ENCODE assay signal across 33 cellular contexts in the genomic region with DNA sequence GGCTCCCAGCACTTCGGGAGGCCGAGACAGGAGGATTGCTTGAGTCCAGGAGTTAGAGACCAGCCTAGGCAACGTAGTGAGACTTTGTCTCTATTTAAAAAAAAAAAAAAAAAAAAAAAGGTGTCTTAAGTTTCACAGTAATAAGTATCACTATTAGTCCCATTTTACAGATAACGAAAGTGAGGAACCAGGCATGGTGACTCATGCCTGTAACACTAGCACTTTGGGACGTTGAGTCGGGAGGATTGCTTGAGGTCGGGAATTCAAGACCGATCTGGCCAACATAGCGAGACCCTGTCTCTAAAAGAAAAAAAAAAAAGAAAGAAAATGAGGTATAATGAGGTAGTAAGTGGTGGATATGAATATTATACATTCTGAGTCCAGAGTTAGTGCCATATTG. TPM values are rescaled to one million over a fixed set of nuclear protein-coding genes. Genes with fewer than 3 reads are reported as not detected.
"Had no signal": no experiment of that assay in that cellular context is flagged by ENCODE, and none has a peak within 500 bp of the region (broad histone marks: within the 10 kb centered on the region; RNA-seq: fewer than 3 reads in every experiment).

No MANE protein-coding gene starts in this region.

- H3K4me3 Mint-ChIP-seq: activated CD8-positive, alpha-beta T cell treated with anti-CD3 and anti-CD28 coated beads for 36 hours; activated naive CD8-positive, alpha-beta T cell; activated T-cell treated with anti-CD3 and anti-CD28 coated beads, Interleukin-2, amount 50 U/mL, for 4 hours; immature natural killer cell; mesothelial cell of epicardium; stimulated activated naive CD8-positive, alpha-beta T cell treated with anti-CD3 and anti-CD28 coated beads, Interleukin-15, Interleukin-2, amounts not matched to agents 100 ng/mL and 50 ng/mL, for 24 hours had no signal

- H3K27me3 Mint-ChIP-seq: activated CD8-positive, alpha-beta T cell treated with anti-CD3 and anti-CD28 coated beads for 36 hours; activated naive CD8-positive, alpha-beta T cell; naive B cell; stimulated activated naive CD8-positive, alpha-beta T cell treated with anti-CD3 and anti-CD28 coated beads, Interleukin-15, Interleukin-2, amounts not matched to agents 100 ng/mL and 50 ng/mL, for 24 hours had no signal

- H3K4me1 ChIP-seq: colonic mucosa had no signal

- ATAC-seq: activated CD8-positive, alpha-beta T cell treated with anti-CD3 and anti-CD28 coated beads for 36 hours; activated T-cell treated with anti-CD3 and anti-CD28 coated beads, Interleukin-2, amount 50 U/mL, for 4 hours; body of pancreas; left colon; right cardiac atrium had no signal

- FAIRE-seq: endometrium, kidney, TTC549, urothelium cell line had no signal

- H3K27ac ChIP-seq: body of pancreas, colonic mucosa, spleen, thoracic aorta, VCaP had no signal

- DNase-seq: activated CD4-positive, alpha-beta T cell treated with anti-CD3 and anti-CD28 coated beads for 1 hour; activated CD4-positive, alpha-beta T cell treated with anti-CD3 and anti-CD28 coated beads, Interleukin-2, amount 50 U/mL, for 1 hour; activated CD8-positive, alpha-beta T cell treated with anti-CD3 and anti-CD28 coated beads for 36 hours; activated effector memory CD4-positive, alpha-beta T cell treated with Interleukin-2 at 50 U/mL for 16 hours; activated naive CD4-positive, alpha-beta T cell treated with Interleukin-2 at 50 U/mL for 16 hours; activated T-cell treated with anti-CD3 and anti-CD28 coated beads, Interleukin-2, amount 50 U/mL, for 4 hours; aorta; body of pancreas; cerebellar nuclear complex; colonic mucosa; effector CD8-positive, alpha-beta T cell; head of caudate nucleus; hypothalamus; immature natural killer cell; kidney; left colon; mammary epithelial cell; naive B cell; nucleus accumbens; right cardiac atrium; spleen; trophoblast cell had no signal

- H3K9me3 ChIP-seq: body of pancreas, colonic mucosa, spleen, thoracic aorta had no signal

- H3K27ac Mint-ChIP-seq: activated CD8-positive, alpha-beta T cell treated with anti-CD3 and anti-CD28 coated beads for 36 hours; activated naive CD8-positive, alpha-beta T cell; immature natural killer cell; stimulated activated naive CD8-positive, alpha-beta T cell treated with anti-CD3 and anti-CD28 coated beads, Interleukin-15, Interleukin-2, amounts not matched to agents 100 ng/mL and 50 ng/mL, for 24 hours had no signal

- H3K9me3 Mint-ChIP-seq: activated CD8-positive, alpha-beta T cell treated with anti-CD3 and anti-CD28 coated beads for 36 hours; activated T-cell treated with anti-CD3 and anti-CD28 coated beads, Interleukin-2, amount 50 U/mL, for 4 hours; immature natural killer cell; mesothelial cell of epicardium; naive B cell; stimulated activated naive CD8-positive, alpha-beta T cell treated with anti-CD3 and anti-CD28 coated beads, Interleukin-15, Interleukin-2, amounts not matched to agents 100 ng/mL and 50 ng/mL, for 24 hours had no signal

- H3K4me3 ChIP-seq: body of pancreas, colonic mucosa, spleen, thoracic aorta had no signal

- H3K36me3 ChIP-seq: colonic mucosa, thoracic aorta had no signal

- H3K27me3 ChIP-seq: body of pancreas, colonic mucosa, spleen had no signal

RNA-seq across cellular contexts. Expression of a gene that starts 2.5 kb away (rescaled TPM):
- total RNA-seq: activated CD8-positive, alpha-beta T cell treated with anti-CD3 and anti-CD28 coated beads for 36 hours; activated T-cell treated with anti-CD3 and anti-CD28 coated beads, Interleukin-2, amount 50 U/mL, for 4 hours; aorta; body of pancreas; dermis microvascular lymphatic vessel endothelial cell; epithelial cell of proximal tubule; kidney; left colon; right cardiac atrium; spleen; subcutaneous adipose tissue; thoracic aorta had no signal
